Comparison of ENCODE assay signal across 24 cellular contexts in the genomic region with DNA sequence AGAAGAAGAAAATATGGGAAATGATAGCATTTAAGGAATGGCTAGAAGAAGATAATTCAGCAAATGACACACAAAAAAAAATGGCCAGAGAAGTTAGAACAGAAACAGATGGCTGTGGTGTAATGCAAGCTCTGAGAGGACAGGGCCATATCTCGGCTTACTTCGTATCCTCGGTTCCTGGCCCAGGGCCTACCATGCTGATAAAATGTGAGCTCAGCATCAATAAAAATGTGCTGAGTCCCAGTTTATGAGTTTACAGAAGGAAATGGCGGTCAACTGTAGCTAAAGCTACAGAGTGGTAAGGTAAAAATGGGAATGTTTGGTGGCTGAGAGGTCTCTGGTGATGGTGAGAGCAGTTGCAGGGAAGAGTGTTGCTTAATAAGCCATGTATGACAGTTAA. TPM values are rescaled to one million over a fixed set of nuclear protein-coding genes. Genes with fewer than 3 reads are reported as not detected.
DNase-seq lines count a peak whose midpoint lies in the region; ATAC-seq, FAIRE-seq and TF ChIP-seq lines count a peak whose summit lies in the region.
"Had no signal": no experiment of that assay in that cellular context is flagged by ENCODE, and none has a peak within 500 bp of the region (broad histone marks: within the 10 kb centered on the region; RNA-seq: fewer than 3 reads in every experiment).

No MANE protein-coding gene starts in this region.

- peak overlapping the region in 7 of 9 donors; percentile 21 to 82 (median 48) for H3K27ac Mint-ChIP-seq in naive thymus-derived CD4-positive, alpha-beta T cell
- H3K27ac Mint-ChIP-seq: activated T-helper 1 cell treated with anti-CD3 and anti-CD28 coated beads, Interleukin-12 subunit alpha, Interleukin-12 subunit beta, Interleukin-2, Interleukin-4 antibody, amounts not matched to agents 30 ng/mL and 10 ng/mL and 1 ng/mL, durations not matched to agents 14 hours and 24 hours and 36 hours had no signal

- DNase-seq in left ventricle myocardium inferior (no peak), Right ventricle myocardium inferior (ENCODE audit: missing footprints) (no peak), K562 (ENCODE audit: extremely low read depth in 1 of 4, low spot score in 3 of 4) (no peak), vagina (ENCODE audit: extremely low spot score in 2 of 2) (no peak), posterior vena cava (ENCODE audit: low spot score) (no peak), mesendoderm (no peak)
- DNase-seq in naive thymus-derived CD4-positive, alpha-beta T cell, result no peak
- DNase-seq: activated CD4-positive, alpha-beta T cell treated with anti-CD3 and anti-CD28 coated beads for 48 hours; brain microvascular endothelial cell; mammary epithelial cell; NCI-H1048; NCI-H187 treated with DMSO at 0.1 percent for 48 hours; nucleus accumbens; retina; spleen; stimulated activated CD4-positive, alpha-beta T cell treated with anti-CD3 and anti-CD28 coated beads, Interleukin-4, amount 100 ng/mL, for 24 hours; stimulated activated naive CD4-positive, alpha-beta T cell treated with Interleukin-2 at 50 U/mL for 16 hours had no signal

- no peak for TF ChIP-seq CTCF in left ventricle myocardium inferior (IDR thresholded peaks at IDR 0.05; ENCODE audit: borderline replicate concordance)
- TF ChIP-seq CTCF in K562 (IDR thresholded peaks at IDR 0.05 in 2 of 3, conservative IDR thresholded peaks at IDR 0.05 in 1 of 3; ENCODE audit: insufficient read depth in 2 of 3, low read depth in 1 of 3, low read length in 3 of 3), result no peak
- no peak for TF ChIP-seq CTCF in vagina (IDR thresholded peaks at IDR 0.05)

- no TSS peak for BruUV-seq in K562 (replicated peaks; lab: Mats Ljungman, UMichigan)

- H3K36me3 ChIP-seq in left ventricle myocardium inferior (peaks cover 40% of the 10 kb centered on the region), K562 (ENCODE audit: control insufficient read depth, insufficient read depth, low read length) (peaks cover 43% of the 10 kb centered on the region), vagina (peaks cover 0 to 22% of the 10 kb centered on the region in 2 donors), mesendoderm (ENCODE audit: control insufficient read depth, insufficient read depth, low read length) (peaks cover 2% of the 10 kb centered on the region)
- peaks cover 3 to 53% (median 13%) of the 10 kb centered on the region in 3 experiments for H3K36me3 ChIP-seq in naive thymus-derived CD4-positive, alpha-beta T cell (ENCODE audit: control insufficient read depth in 2 of 3, insufficient read depth in 3 of 3, low read length in 3 of 3)

- POLR2A ChIA-PET in K562 (lab: Yijun Ruan, JAX), result interaction anchor here (0.6 to 1.9 kb wide), 6 partner anchors 11 to 283 kb away, joined by 3 to 7 read pairs (median 3); no protein-coding TSS in a partner anchor
- POLR2A ChIA-PET in naive thymus-derived CD4-positive, alpha-beta T cell (lab: Charles Lee), result no interaction called here

- H2BK15ac ChIP-seq in mesendoderm (replicated peaks; ENCODE audit: low read depth), result no peak overlapping the region

- H3K27ac ChIP-seq in left ventricle myocardium inferior (replicated peaks) (peak overlapping the region; percentile 87), K562 (ENCODE audit: extremely low read depth, low read depth, low read length) (no peak overlapping the region), vagina (peak overlapping the region; percentile 80), mesendoderm (ENCODE audit: low read depth, low read length) (no peak overlapping the region)
- H3K27ac ChIP-seq in naive thymus-derived CD4-positive, alpha-beta T cell (ENCODE audit: low read depth, low read length), result no peak overlapping the region
- H3K27ac ChIP-seq: brain microvascular endothelial cell, RWPE1 had no signal

- no peak for FAIRE-seq in K562 (lab: Jason Lieb, UNC)

- H3K18ac ChIP-seq in mesendoderm (ENCODE audit: low read length), result no peak overlapping the region

- no peaks in the 10 kb centered on the region for H3K79me1 ChIP-seq in mesendoderm (ENCODE audit: low read length)

- H4K5ac ChIP-seq in mesendoderm (ENCODE audit: low read length), result no peak overlapping the region

- TF ChIP-seq EP300 in K562 (IDR thresholded peaks at IDR 0.05; ENCODE audit: low read length), result no peak

- H2BK5ac ChIP-seq in mesendoderm (ENCODE audit: low read length), result no peak overlapping the region

- H3K9me3 Mint-ChIP-seq in naive thymus-derived CD4-positive, alpha-beta T cell, result peaks cover 0 to 12% (median 3%) of the 10 kb centered on the region in 11 donors

- no peaks in the 10 kb centered on the region for H3K79me2 ChIP-seq in K562 (ENCODE audit: control insufficient read depth, insufficient read depth, low read length)
- H3K79me2 ChIP-seq in mesendoderm (ENCODE audit: control insufficient read depth, insufficient read depth, low read length), result no peaks in the 10 kb centered on the region

- TF ChIP-seq POLR2A in K562 (conservative IDR thresholded peaks at IDR 0.05), result no peak
- TF ChIP-seq POLR2A in vagina (IDR thresholded peaks at IDR 0.05), result no peak

- peaks cover 0 to 10% (median 0%) of the 10 kb centered on the region in 7 donors for H3K4me1 Mint-ChIP-seq in naive thymus-derived CD4-positive, alpha-beta T cell

- H3K9ac ChIP-seq in K562 (ENCODE audit: insufficient read depth in 1 of 2, low read depth in 2 of 2, low read length in 2 of 2) (no peak overlapping the region), mesendoderm (ENCODE audit: low read length) (no peak overlapping the region)

- no peak overlapping the region for H3K4me2 ChIP-seq in K562 (ENCODE audit: insufficient read depth, low read length)
- no peak overlapping the region for H3K4me2 ChIP-seq in mesendoderm (ENCODE audit: low read length)

- no peak for TF ChIP-seq RAD21 in K562 (CRISPR knock-in tag; conservative IDR thresholded peaks at IDR 0.05 in 1 of 2, IDR thresholded peaks at IDR 0.05 in 1 of 2)

- no peak overlapping the region for H2BK120ac ChIP-seq in mesendoderm (ENCODE audit: low read depth, low read length)

- no peak overlapping the region for H2AK5ac ChIP-seq in mesendoderm (ENCODE audit: low read length)

- CTCF ChIA-PET in K562 (lab: Yijun Ruan, JAX; ENCODE audit: low intra/inter-chr PET ratio), result no interaction called here
- CTCF ChIA-PET in naive thymus-derived CD4-positive, alpha-beta T cell (lab: Charles Lee), result no interaction called here

- intact Hi-C loops in left ventricle myocardium inferior (cut with micrococcal nuclease) (loop anchor here (10.0 kb wide), 2 partner anchors 75 to 255 kb away; no protein-coding TSS in a partner anchor), Right ventricle myocardium inferior (cut with DNase I) (loop anchor here (10.0 kb wide), 2 partner anchors 375 to 665 kb away; a partner anchor contains a TSS), K562 (cut with micrococcal nuclease) (loop anchor here (5.0 kb wide), 1 partner anchor 173 kb away; no protein-coding TSS in a partner anchor), vagina (cut with DNase I) (no loop called here), posterior vena cava (cut with DNase I) (no loop called here)
- intact Hi-C loops in naive thymus-derived CD4-positive, alpha-beta T cell (cut with micrococcal nuclease), result no loop called here

- H2AFZ ChIP-seq in K562 (ENCODE audit: low read depth, low read length), result no peak overlapping the region

- H3K4ac ChIP-seq in mesendoderm (ENCODE audit: low read depth, low read length), result no peak overlapping the region

- no peak overlapping the region for H3K4me3 Mint-ChIP-seq in naive thymus-derived CD4-positive, alpha-beta T cell
- H3K4me3 Mint-ChIP-seq: activated T-helper 1 cell treated with anti-CD3 and anti-CD28 coated beads, Interleukin-12 subunit alpha, Interleukin-12 subunit beta, Interleukin-2, Interleukin-4 antibody, amounts not matched to agents 30 ng/mL and 10 ng/mL and 1 ng/mL, durations not matched to agents 14 hours and 24 hours and 36 hours had no signal

- no peaks in the 10 kb centered on the region for H4K20me1 ChIP-seq in K562 (replicated peaks; ENCODE audit: control insufficient read depth, insufficient read depth, low read length)

- no peak overlapping the region for H3K23ac ChIP-seq in mesendoderm (ENCODE audit: low read length)

- H3K27me3 ChIP-seq in left ventricle myocardium inferior (ENCODE audit: low read depth) (no peaks in the 10 kb centered on the region), K562 (ENCODE audit: control insufficient read depth in 2 of 2, insufficient read depth in 2 of 2, low read length in 2 of 2) (no peaks in the 10 kb centered on the region), vagina (no peaks in the 10 kb centered on the region), mesendoderm (ENCODE audit: insufficient read depth, low read length, poor library complexity) (no peaks in the 10 kb centered on the region)
- H3K27me3 ChIP-seq in naive thymus-derived CD4-positive, alpha-beta T cell (ENCODE audit: control insufficient read depth in 2 of 2, insufficient read depth in 2 of 2, low read length in 2 of 2), result no peaks in the 10 kb centered on the region
- H3K27me3 ChIP-seq: brain microvascular endothelial cell, spleen had no signal

- WGBS in K562 (ENCODE audit: insufficient coverage, low coverage, missing lambda C conversion rate), result 96% methylated on average over 4 of the region's 4 CpGs
- WGBS in mesendoderm (ENCODE audit: extremely low coverage, insufficient coverage, low lambda C conversion rate), result no CpG with 5 or more reads among the region's 4 CpGs

- no peaks in the 10 kb centered on the region for H3K27me3 Mint-ChIP-seq in naive thymus-derived CD4-positive, alpha-beta T cell

- no peaks in the 10 kb centered on the region for H3K9me1 ChIP-seq in K562 (ENCODE audit: control insufficient read depth, insufficient read depth, low read length)

- H3K4me1 ChIP-seq in left ventricle myocardium inferior (peaks cover 49% of the 10 kb centered on the region), K562 (replicated peaks in 1 of 2; ENCODE audit: control insufficient read depth in 2 of 2, insufficient read depth in 2 of 2, low read length in 2 of 2) (peaks cover 4 to 9% of the 10 kb centered on the region in 2 experiments; a peak in 2 of 5 replicates), vagina (peaks cover 27% of the 10 kb centered on the region), mesendoderm (ENCODE audit: control insufficient read depth, low read depth, low read length) (peaks cover 2% of the 10 kb centered on the region)
- H3K4me1 ChIP-seq in naive thymus-derived CD4-positive, alpha-beta T cell (ENCODE audit: control insufficient read depth in 2 of 2, insufficient read depth in 2 of 2, low read length in 2 of 2), result no peaks in the 10 kb centered on the region
- H3K4me1 ChIP-seq: spleen had no signal

- no peak overlapping the region for H3K56ac ChIP-seq in mesendoderm (ENCODE audit: low read length)

- H3K4me3 ChIP-seq in left ventricle myocardium inferior (no peak overlapping the region), K562 (no peak overlapping the region), vagina (no peak overlapping the region), mesendoderm (ENCODE audit: low read length) (no peak overlapping the region)
- H3K4me3 ChIP-seq in naive thymus-derived CD4-positive, alpha-beta T cell (ENCODE audit: low read length), result no peak overlapping the region
- H3K4me3 ChIP-seq: coronary artery, spleen, thoracic aorta had no signal

- ATAC-seq in Right ventricle myocardium inferior (no peak), K562 (no peak), HG03175 (IDR thresholded peaks at IDR 0.05; ENCODE audit: unreplicated experiment) (no peak)
- no peak for ATAC-seq in naive thymus-derived CD4-positive, alpha-beta T cell
- ATAC-seq: HCT116, SK-N-SH treated with all-trans-retinoic acid at 6 μM for 48 hours had no signal

- H3K9me3 ChIP-seq in left ventricle myocardium inferior (replicated peaks) (peaks cover 14% of the 10 kb centered on the region), K562 (replicated peaks; ENCODE audit: control insufficient read depth, insufficient read depth, low read depth, low read length) (peaks cover 9% of the 10 kb centered on the region; the same call in 1 of the 2 replicates), vagina (no peaks in the 10 kb centered on the region)
- H3K9me3 ChIP-seq in naive thymus-derived CD4-positive, alpha-beta T cell (ENCODE audit: control insufficient read depth in 2 of 3, low read length in 3 of 3), result no peaks in the 10 kb centered on the region
- H3K9me3 ChIP-seq: thoracic aorta had no signal

- peaks cover 22 to 74% (median 46%) of the 10 kb centered on the region in 5 donors for H3K36me3 Mint-ChIP-seq in naive thymus-derived CD4-positive, alpha-beta T cell

- no peak overlapping the region for H4K8ac ChIP-seq in mesendoderm (ENCODE audit: low read depth, low read length)

- in situ Hi-C loops in K562 (cut with MboI), result loop anchor here (25.0 kb wide), 1 partner anchor 928 kb away; a partner anchor contains a TSS

RNA-seq across cellular contexts. Expression of a gene that starts 40.8 kb away (rescaled TPM):
- 56.9 TPM for total RNA-seq in left ventricle myocardium inferior
- total RNA-seq in Right ventricle myocardium inferior, result 65.8 TPM
- 92.0 and 187 TPM in 2 replicates for total RNA-seq in K562 (2011; cell fraction: chromatin; rRNA removed; ENCODE audit: low replicate concordance)
- 33.9 and 45.5 TPM in 2 replicates for total RNA-seq in K562 (2011; cell fraction: nucleolus; rRNA removed)
- total RNA-seq in K562 (2011; cell fraction: nucleoplasm; rRNA removed), result 81.3 and 111 TPM in 2 replicates
- 21.2 and 22.6 TPM in 2 replicates for total RNA-seq in K562 (2014; rRNA removed)
- 31.5 and 41.4 TPM in 2 replicates for total RNA-seq in K562 (2014; rRNA removed; fragmentation: Illumina TruSeq; extraction: Trizol)
- total RNA-seq in K562 (2015; rRNA removed; fragmentation: Illumina TruSeq; extraction: Trizol), result 16.2 and 18.7 TPM in 2 replicates
- total RNA-seq in K562 (2021), result 22.9 and 27.0 TPM in 2 replicates
- 43.4 and 59.9 TPM in 2 replicates for polyA plus RNA-seq in K562 (2011; rRNA removed)
- polyA plus RNA-seq in K562 (2011; cell fraction: cytosol; rRNA removed), result 17.5 and 26.0 TPM in 2 replicates
- polyA plus RNA-seq in K562 (2011; cell fraction: nucleus; rRNA removed), result 35.1 and 41.0 TPM in 2 replicates
- polyA plus RNA-seq in K562 (2012), result 35.6 and 44.8 TPM in 2 replicates
- polyA plus RNA-seq in K562 (2014; fragmentation: Illumina TruSeq; extraction: Trizol), result 24.1 and 30.7 TPM in 2 replicates
- 10 to 100 TPM; 37.9 to 44.9 TPM for polyA plus RNA-seq in K562 (2014; fragmentation: Nextera tagmentation; extraction: Ambion mirVana)
- polyA plus RNA-seq in K562 (2014; rRNA removed), result 16.5 and 20.3 TPM in 2 replicates
- 90.1 and 96.8 TPM in 2 replicates for polyA minus RNA-seq in K562 (2011; rRNA and poly(A)+ RNA removed)
- 16.4 and 22.4 TPM in 2 replicates for polyA minus RNA-seq in K562 (2011; cell fraction: cytosol; rRNA and poly(A)+ RNA removed)
- 35.4 and 48.2 TPM in 2 replicates for polyA minus RNA-seq in K562 (2011; cell fraction: nucleus; rRNA and poly(A)+ RNA removed)
- 100 to 1,000 TPM in 4 of 5 experiments, 10 to 100 TPM in 1; 34.6 to 219 (median 124) TPM for total RNA-seq in naive thymus-derived CD4-positive, alpha-beta T cell
- polyA plus RNA-seq in naive thymus-derived CD4-positive, alpha-beta T cell, result 10 to 100 TPM; 63.9 to 82.9 TPM
- 91.3 TPM for total RNA-seq in vagina
- total RNA-seq in posterior vena cava, result 10 to 100 TPM; 43.9 to 55.9 TPM
- 8.8 TPM for polyA plus RNA-seq in mesendoderm (2013, experiment 1 of 2)
- 9.2 TPM for polyA plus RNA-seq in mesendoderm (2013, experiment 2 of 2)

Comparison
In these comparisons a context has a peak if more than half of its experiments do, and no peak if none do; other contexts are left out.
1. H3K27ac ChIP-seq: peak in left ventricle myocardium inferior (single experiment) and vagina (single experiment); none in K562 (single experiment), naive thymus-derived CD4-positive, alpha-beta T cell (single experiment) and mesendoderm (single experiment).
2. intact Hi-C loops: an anchor here in left ventricle myocardium inferior (10.0 kb wide), Right ventricle myocardium inferior (10.0 kb wide) and K562 (5.0 kb wide); none called in naive thymus-derived CD4-positive, alpha-beta T cell, vagina and posterior vena cava.